8 cellular contexts compared by ENCODE assay signal in genomic region chr6:25279748-25280616, GRCh38. TPM values are rescaled to one million over a fixed set of nuclear protein-coding genes. Genes with fewer than 3 reads are reported as not detected.
DNase-seq lines count a peak whose midpoint lies in the region; ATAC-seq and TF ChIP-seq lines count a peak whose summit lies in the region.

No MANE protein-coding gene starts in this region.

- H3K4me1 ChIP-seq in mucosa of rectum (ENCODE audit: control insufficient read depth in 2 of 2, insufficient read depth in 2 of 2, low read length in 2 of 2) (peaks cover 16 to 23% of the 10 kb centered on the region in 2 donors), transverse colon (peaks cover 11 to 45% (median 19%) of the 10 kb centered on the region in 4 donors)

- in situ Hi-C loops in transverse colon (cut with MboI; ENCODE audit: low pct_ligation_motif_present in 1 of 4, low pct_unique_long_range_greater_than_20kb in 1 of 4, low sequenced_read_pairs in 3 of 4) = no loop called here

- H3K27ac ChIP-seq in mucosa of rectum (ENCODE audit: low read depth in 2 of 2, low read length in 2 of 2) = peak overlapping the region; percentile 74 to 85
- H3K27ac ChIP-seq in transverse colon = peak overlapping the region; percentile 82 to 92 (median 84)

- intact Hi-C loops in transverse colon (cut with DNase I; ENCODE audit: low total_unique reads) = loop anchor here (10.0 kb wide), 1 partner anchor 325 kb away; no protein-coding TSS in a partner anchor

- H3K4me3 ChIP-seq in WI38 (ENCODE audit: low read depth, low read length) = peak overlapping the region; percentile 72
- peak overlapping the region; percentile 94 to 95 for H3K4me3 ChIP-seq in mucosa of rectum (ENCODE audit: low read length in 2 of 2)
- peak overlapping the region; percentile 63 to 94 (median 78) for H3K4me3 ChIP-seq in transverse colon

- peak; percentile 28 for ATAC-seq in HG03097 (IDR thresholded peaks at IDR 0.05; ENCODE audit: low FRiP score, unreplicated experiment)
- no peak for ATAC-seq in HG02970 (IDR thresholded peaks at IDR 0.05; ENCODE audit: low FRiP score, unreplicated experiment)

- TF ChIP-seq CTCF in WI38 (IDR thresholded peaks at IDR 0.05; ENCODE audit: low read depth, low read length) (no peak), transverse colon (IDR thresholded peaks at IDR 0.05) (peak in 1 of 5 experiments; percentile 4)

- peak; percentile 11 for DNase-seq in EH (ENCODE audit: low read depth)
- peak; percentile 2 for DNase-seq in effector CD4-positive, alpha-beta T cell
- peak; percentile 26 for DNase-seq in transverse colon
- no peak for DNase-seq in DMS153 treated with DMSO at 0.1 percent for 48 hours (lab: John Stamatoyannopoulos, UW; ENCODE audit: unreplicated experiment)

- H3K36me3 ChIP-seq in mucosa of rectum (ENCODE audit: control insufficient read depth in 2 of 2, insufficient read depth in 2 of 2, low read length in 2 of 2) (no peaks in the 10 kb centered on the region), transverse colon (no peaks in the 10 kb centered on the region)

- WGBS in transverse colon (ENCODE audit: low coverage in 1 of 2), 2 donors = 0 to 4% methylated on average over 1 to 38 of the region's 38 CpGs

- TF ChIP-seq POLR2A in transverse colon (IDR thresholded peaks at IDR 0.05) = no peak

- no peaks in the 10 kb centered on the region for H3K9me3 ChIP-seq in mucosa of rectum (ENCODE audit: control insufficient read depth in 2 of 2, low read length in 2 of 2)
- H3K9me3 ChIP-seq in transverse colon = no peaks in the 10 kb centered on the region

- H3K9ac ChIP-seq in mucosa of rectum (ENCODE audit: low read depth in 1 of 2, low read length in 2 of 2) = peak overlapping the region; percentile 73 to 93

- TF ChIP-seq EP300 in transverse colon (IDR thresholded peaks at IDR 0.05; ENCODE audit: low read depth) = no peak

- H3K27me3 ChIP-seq in mucosa of rectum (ENCODE audit: control insufficient read depth in 2 of 2, insufficient read depth in 2 of 2, low read length in 2 of 2) = no peaks in the 10 kb centered on the region
- no peaks in the 10 kb centered on the region for H3K27me3 ChIP-seq in transverse colon

RNA-seq across cellular contexts. Expression of gene CARMIL1, which starts 0.8 kb away (rescaled TPM):
- total RNA-seq in transverse colon = 10 to 100 TPM; 25.1 to 93.5 (median 61.0) TPM
